ENCODE assay signal across 9 cellular contexts in the genomic region with DNA sequence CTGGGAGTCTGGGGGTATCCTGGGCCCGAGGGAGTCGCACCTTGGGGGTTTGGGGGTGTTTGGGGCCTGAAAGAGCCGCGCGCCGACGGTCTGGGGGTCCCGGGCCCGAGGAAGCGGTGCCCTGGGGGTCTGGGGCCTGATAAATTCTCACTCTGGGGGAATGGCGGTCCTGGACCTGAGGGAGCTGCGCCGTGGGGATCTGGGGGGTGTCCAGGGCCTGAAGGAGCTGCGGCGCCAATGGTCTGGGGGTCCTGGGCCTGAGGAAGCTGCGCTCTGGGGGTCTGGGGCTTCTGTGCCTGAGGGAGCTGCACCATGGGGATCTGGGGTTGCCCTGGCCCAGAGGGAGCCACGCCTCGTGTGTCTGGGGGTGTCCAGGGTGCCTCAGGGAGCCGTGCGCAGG. TPM values are rescaled to one million over a fixed set of nuclear protein-coding genes. Genes with fewer than 3 reads are reported as not detected.
A peak's percentile ranks its signal among the peaks of the same experiment; 100 is the strongest.
DNase-seq lines count a peak whose midpoint lies in the region; ATAC-seq, FAIRE-seq and TF ChIP-seq lines count a peak whose summit lies in the region.
"Had no signal": no experiment of that assay in that cellular context is flagged by ENCODE, and none has a peak within 500 bp of the region (broad histone marks: within the 10 kb centered on the region; RNA-seq: fewer than 3 reads in every experiment).

No MANE protein-coding gene starts in this region.

- no TSS peak for BruUV-seq in HepG2 (replicated peaks; lab: Mats Ljungman, UMichigan)

- H3K36me3 ChIP-seq in HepG2 (replicated peaks in 1 of 2; ENCODE audit: control insufficient read depth in 1 of 2, insufficient read depth in 2 of 2, low read length in 2 of 2) (peaks cover 11 to 23% of the 10 kb centered on the region in 2 experiments; a peak in 4 of 5 replicates), suprapubic skin (peaks cover 24% of the 10 kb centered on the region)

- H3K36me3 Mint-ChIP-seq in T-helper 2 cell treated with Interferon-gamma antibody and Interleukin-4, amounts not matched to agents 5 μg/mL and 100 μg/mL, for 36 hours (ENCODE audit: low read depth), result peaks cover 6% of the 10 kb centered on the region
- peaks cover 2% of the 10 kb centered on the region for H3K36me3 Mint-ChIP-seq in activated naive CD8-positive, alpha-beta T cell treated with anti-CD3 and anti-CD28 coated beads, Interleukin-2, amount 50 U/mL, for 24 hours (ENCODE audit: low read depth)

- TF ChIP-seq POLR2A in HepG2 (IDR thresholded peaks at IDR 0.05; ENCODE audit: insufficient read depth in 1 of 2, low read depth in 2 of 2, low read length in 2 of 2) (no peak), suprapubic skin (IDR thresholded peaks at IDR 0.05) (no peak)

- peak overlapping the region; percentile 77 for H3K4me2 ChIP-seq in HepG2 (ENCODE audit: low read depth, low read length)

- H4K20me1 ChIP-seq in HepG2 (ENCODE audit: insufficient read depth, low read length), result 0 out of 2 replicates have a peak, but pooled peaks cover 4% of the 10 kb centered on the region

- H3K27ac ChIP-seq in HepG2 (ENCODE audit: extremely low read length, insufficient read depth, low read length) (peak overlapping the region; percentile 67), suprapubic skin (no peak overlapping the region)

- WGBS in HepG2 (ENCODE audit: low lambda C conversion rate), result 0% methylated on average over 3 of the region's 20 CpGs
- WGBS in suprapubic skin, result 14% methylated on average over 6 of the region's 20 CpGs

- no peak for DNase-seq in T-helper 2 cell treated with Interferon-gamma antibody and Interleukin-4, amounts not matched to agents 5 μg/mL and 100 μg/mL, for 36 hours (ENCODE audit: low spot score)
- DNase-seq in T-helper 2 cell (no peak), HepG2 (ENCODE audit: low spot score) (no peak), suprapubic skin (ENCODE audit: low spot score in 2 of 2) (peak in 1 of 2 donors; percentile 70), occipital lobe (lab: John Stamatoyannopoulos, UW) (no peak)
- no peak for DNase-seq in activated naive CD8-positive, alpha-beta T cell treated with anti-CD3 and anti-CD28 coated beads, Interleukin-2, amount 50 U/mL, for 24 hours
- DNase-seq in activated CD8-positive, alpha-beta memory T cell treated with anti-CD3 and anti-CD28 coated beads for 24 hours, result no peak
- DNase-seq in activated CD8-positive, alpha-beta memory T cell treated with anti-CD3 and anti-CD28 coated beads, Interleukin-2, amount 50 U/mL, for 4 hours, result no peak

- intact Hi-C loops in HepG2 (cut with micrococcal nuclease; ENCODE audit: unreplicated experiment), result loop anchor here (5.0 kb wide), 1 partner anchor 64 kb away; a partner anchor contains a TSS

- no peaks in the 10 kb centered on the region for H3K27me3 Mint-ChIP-seq in T-helper 2 cell treated with Interferon-gamma antibody and Interleukin-4, amounts not matched to agents 5 μg/mL and 100 μg/mL, for 36 hours (ENCODE audit: low read depth)
- H3K27me3 Mint-ChIP-seq in activated naive CD8-positive, alpha-beta T cell treated with anti-CD3 and anti-CD28 coated beads, Interleukin-2, amount 50 U/mL, for 24 hours, result no peaks in the 10 kb centered on the region

- no peak overlapping the region for H2AFZ ChIP-seq in HepG2 (ENCODE audit: low read length)

- CTCF ChIA-PET in HepG2 (lab: Yijun Ruan, JAX; ENCODE audit: low intra/inter-chr PET ratio, low total read pairs), result no interaction called here

- no peak for TF ChIP-seq EP300 in HepG2 (IDR thresholded peaks at IDR 0.05; ENCODE audit: low read depth in 2 of 2, low read length in 2 of 2)
- TF ChIP-seq EP300 in HepG2 (CRISPR knock-in tag; IDR thresholded peaks at IDR 0.05; ENCODE audit: borderline replicate concordance), result no peak
- no peak for TF ChIP-seq EP300 in suprapubic skin (IDR thresholded peaks at IDR 0.05)

- peak overlapping the region; percentile 49 for H3K27ac Mint-ChIP-seq in T-helper 2 cell treated with Interferon-gamma antibody and Interleukin-4, amounts not matched to agents 5 μg/mL and 100 μg/mL, for 36 hours
- no peak overlapping the region for H3K27ac Mint-ChIP-seq in activated naive CD8-positive, alpha-beta T cell treated with anti-CD3 and anti-CD28 coated beads, Interleukin-2, amount 50 U/mL, for 24 hours

- FAIRE-seq in HepG2 (lab: Jason Lieb, UNC), result no peak

- H3K4me3 Mint-ChIP-seq in T-helper 2 cell treated with Interferon-gamma antibody and Interleukin-4, amounts not matched to agents 5 μg/mL and 100 μg/mL, for 36 hours, result peak overlapping the region; percentile 87
- peak overlapping the region; percentile 75 for H3K4me3 Mint-ChIP-seq in activated naive CD8-positive, alpha-beta T cell treated with anti-CD3 and anti-CD28 coated beads, Interleukin-2, amount 50 U/mL, for 24 hours

- H3K4me1 Mint-ChIP-seq in T-helper 2 cell treated with Interferon-gamma antibody and Interleukin-4, amounts not matched to agents 5 μg/mL and 100 μg/mL, for 36 hours (ENCODE audit: low read depth), result peaks cover 22% of the 10 kb centered on the region
- peaks cover 16% of the 10 kb centered on the region for H3K4me1 Mint-ChIP-seq in activated naive CD8-positive, alpha-beta T cell treated with anti-CD3 and anti-CD28 coated beads, Interleukin-2, amount 50 U/mL, for 24 hours

- peaks cover 22% of the 10 kb centered on the region for H3K79me2 ChIP-seq in HepG2 (ENCODE audit: insufficient read depth, low read length)

- no peaks in the 10 kb centered on the region for H3K9me3 Mint-ChIP-seq in T-helper 2 cell treated with Interferon-gamma antibody and Interleukin-4, amounts not matched to agents 5 μg/mL and 100 μg/mL, for 36 hours
- H3K9me3 Mint-ChIP-seq in activated naive CD8-positive, alpha-beta T cell treated with anti-CD3 and anti-CD28 coated beads, Interleukin-2, amount 50 U/mL, for 24 hours, result no peaks in the 10 kb centered on the region

- POLR2A ChIA-PET in HepG2 (lab: Yijun Ruan, JAX), result interaction anchor here (0.6 to 0.9 kb wide), 2 partner anchors 9 to 21 kb away, joined by 3 to 4 read pairs; no protein-coding TSS in a partner anchor

- no peak for ATAC-seq in activated naive CD8-positive, alpha-beta T cell treated with anti-CD3 and anti-CD28 coated beads, Interleukin-2, amount 50 U/mL, for 24 hours
- no peak for ATAC-seq in HepG2

- in situ Hi-C loops in HepG2 (cut with HindIII; ENCODE audit: extremely low pct_ligation_motif_present, low pct_unique_long_range_greater_than_20kb), result no loop called here

- H3K4me3 ChIP-seq in HepG2 (replicated peaks in 1 of 3; ENCODE audit: insufficient read depth in 1 of 3, low read depth in 2 of 3, low read length in 3 of 3) (peak overlapping the region; percentile 79 to 94 (median 94)), suprapubic skin (peak overlapping the region; percentile 96)

- H3K9ac ChIP-seq in HepG2 (ENCODE audit: insufficient read depth, low read depth, low read length), result peak overlapping the region; percentile 94

- TF ChIP-seq RAD21 in HepG2 (CRISPR knock-in tag; IDR thresholded peaks at IDR 0.05), result no peak

- TF ChIP-seq CTCF in HepG2 (CRISPR knock-in tag; IDR thresholded peaks at IDR 0.05), result no peak
- no peak for TF ChIP-seq CTCF in suprapubic skin (IDR thresholded peaks at IDR 0.05)

- H3K4me1 ChIP-seq in HepG2 (ENCODE audit: insufficient read depth, low read length) (peaks cover 21% of the 10 kb centered on the region), suprapubic skin (peaks cover 31% of the 10 kb centered on the region)

- H3K9me3 ChIP-seq in HepG2 (ENCODE audit: low read length), result no peaks in the 10 kb centered on the region
- H3K9me3 ChIP-seq in suprapubic skin, result no peaks in the 10 kb centered on the region

- H3K27me3 ChIP-seq in HepG2 (ENCODE audit: control insufficient read depth in 1 of 2, insufficient read depth in 2 of 2, low read length in 2 of 2) (no peaks in the 10 kb centered on the region; a peak in 1 of 5 replicates), suprapubic skin (no peaks in the 10 kb centered on the region)

RNA-seq across cellular contexts. Expression of a gene that starts 0.9 kb away (rescaled TPM):
- total RNA-seq in HepG2 (2016; rRNA removed; fragmentation: Illumina TruSeq; extraction: Trizol) (47.9 and 51.1 TPM in 2 replicates), suprapubic skin (10 to 100 TPM; 23.0 to 27.4 (median 23.4) TPM), occipital lobe (32.8 TPM)
- 7.5 and 8.8 TPM in 2 replicates for total RNA-seq in HepG2 (2016; cell fraction: cytosol; rRNA removed; fragmentation: Illumina TruSeq; extraction: Trizol; ENCODE audit: low read depth)
- total RNA-seq in HepG2 (2016; cell fraction: insoluble cytoplasmic fraction; rRNA removed; fragmentation: Illumina TruSeq; extraction: Trizol), result 38.9 and 55.4 TPM in 2 replicates
- total RNA-seq in HepG2 (2016; cell fraction: membrane; rRNA removed; fragmentation: Illumina TruSeq; extraction: Trizol), result 11.6 and 13.8 TPM in 2 replicates
- 29.4 and 31.2 TPM in 2 replicates for total RNA-seq in HepG2 (2016; cell fraction: nucleus; rRNA removed; fragmentation: Illumina TruSeq; extraction: Trizol)
- 20.0 and 26.0 TPM in 2 replicates for polyA plus RNA-seq in HepG2 (2011; rRNA removed)
- 11.0 and 22.9 TPM in 2 replicates for polyA plus RNA-seq in HepG2 (2011; cell fraction: cytosol; rRNA removed)
- polyA plus RNA-seq in HepG2 (2011; cell fraction: nucleus; rRNA removed), result 50.4 and 56.5 TPM in 2 replicates
- 20.9 and 29.2 TPM in 2 replicates for polyA plus RNA-seq in HepG2 (2012)
- polyA plus RNA-seq in HepG2 (2016; cell fraction: cytosol; fragmentation: Illumina TruSeq; extraction: Trizol; ENCODE audit: low read depth), result 5.7 and 6.4 TPM in 2 replicates
- 59.0 and 65.1 TPM in 2 replicates for polyA plus RNA-seq in HepG2 (2016; cell fraction: insoluble cytoplasmic fraction; fragmentation: Illumina TruSeq; extraction: Trizol; ENCODE audit: low read depth)
- 8.6 and 10.8 TPM in 2 replicates for polyA plus RNA-seq in HepG2 (2016; cell fraction: membrane; fragmentation: Illumina TruSeq; extraction: Trizol; ENCODE audit: low read depth)
- 76.7 and 79.6 TPM in 2 replicates for polyA plus RNA-seq in HepG2 (2016; cell fraction: nucleus; fragmentation: Illumina TruSeq; extraction: Trizol; ENCODE audit: insufficient read depth, low read depth)
- polyA minus RNA-seq in HepG2 (2011; rRNA and poly(A)+ RNA removed; ENCODE audit: low replicate concordance), result 12.6 and 23.4 TPM in 2 replicates
- 10.2 and 16.9 TPM in 2 replicates for polyA minus RNA-seq in HepG2 (2011; cell fraction: cytosol; rRNA and poly(A)+ RNA removed)
- 12.0 and 12.8 TPM in 2 replicates for polyA minus RNA-seq in HepG2 (2011; cell fraction: nucleus; rRNA and poly(A)+ RNA removed)

RNA-seq across cellular contexts. Expression of a gene that starts 15.4 kb away (rescaled TPM):
- total RNA-seq in HepG2 (2016; rRNA removed; fragmentation: Illumina TruSeq; extraction: Trizol) (33.6 and 35.5 TPM in 2 replicates), suprapubic skin (100 to 1,000 TPM; 108 to 257 (median 167) TPM), occipital lobe (54.7 TPM)
- 82.0 and 89.5 TPM in 2 replicates for total RNA-seq in HepG2 (2016; cell fraction: cytosol; rRNA removed; fragmentation: Illumina TruSeq; extraction: Trizol; ENCODE audit: low read depth)
- 26.5 and 40.3 TPM in 2 replicates for total RNA-seq in HepG2 (2016; cell fraction: insoluble cytoplasmic fraction; rRNA removed; fragmentation: Illumina TruSeq; extraction: Trizol)
- 92.4 and 97.7 TPM in 2 replicates for total RNA-seq in HepG2 (2016; cell fraction: membrane; rRNA removed; fragmentation: Illumina TruSeq; extraction: Trizol)
- total RNA-seq in HepG2 (2016; cell fraction: nucleus; rRNA removed; fragmentation: Illumina TruSeq; extraction: Trizol), result 14.4 and 21.6 TPM in 2 replicates
- polyA plus RNA-seq in HepG2 (2011; rRNA removed), result 34.9 and 44.2 TPM in 2 replicates
- 33.0 and 55.5 TPM in 2 replicates for polyA plus RNA-seq in HepG2 (2011; cell fraction: cytosol; rRNA removed)
- polyA plus RNA-seq in HepG2 (2011; cell fraction: nucleus; rRNA removed), result 41.1 and 57.2 TPM in 2 replicates
- 24.9 and 32.9 TPM in 2 replicates for polyA plus RNA-seq in HepG2 (2012)
- polyA plus RNA-seq in HepG2 (2016; cell fraction: cytosol; fragmentation: Illumina TruSeq; extraction: Trizol; ENCODE audit: low read depth), result 99.5 and 107 TPM in 2 replicates
- 35.2 and 44.8 TPM in 2 replicates for polyA plus RNA-seq in HepG2 (2016; cell fraction: insoluble cytoplasmic fraction; fragmentation: Illumina TruSeq; extraction: Trizol; ENCODE audit: low read depth)
- polyA plus RNA-seq in HepG2 (2016; cell fraction: membrane; fragmentation: Illumina TruSeq; extraction: Trizol; ENCODE audit: low read depth), result 107 and 115 TPM in 2 replicates
- 46.4 and 52.3 TPM in 2 replicates for polyA plus RNA-seq in HepG2 (2016; cell fraction: nucleus; fragmentation: Illumina TruSeq; extraction: Trizol; ENCODE audit: insufficient read depth, low read depth)
- 27.9 and 43.0 TPM in 2 replicates for polyA minus RNA-seq in HepG2 (2011; rRNA and poly(A)+ RNA removed; ENCODE audit: low replicate concordance)
- polyA minus RNA-seq in HepG2 (2011; cell fraction: cytosol; rRNA and poly(A)+ RNA removed), result 17.5 and 20.2 TPM in 2 replicates
- polyA minus RNA-seq in HepG2 (2011; cell fraction: nucleus; rRNA and poly(A)+ RNA removed), result 7.8 and 11.1 TPM in 2 replicates

RNA-seq across cellular contexts. Expression of a gene that starts 45.3 kb away (rescaled TPM):
- total RNA-seq in HepG2 (2016; rRNA removed; fragmentation: Illumina TruSeq; extraction: Trizol) (0.80 and 1.3 TPM in 2 replicates), suprapubic skin (10 to 100 TPM; 12.4 to 38.3 (median 19.3) TPM), occipital lobe (under 0.01 TPM)
- 1.2 and 1.4 TPM in 2 replicates for total RNA-seq in HepG2 (2016; cell fraction: cytosol; rRNA removed; fragmentation: Illumina TruSeq; extraction: Trizol; ENCODE audit: low read depth)
- 0.68 and 1.3 TPM in 2 replicates for total RNA-seq in HepG2 (2016; cell fraction: insoluble cytoplasmic fraction; rRNA removed; fragmentation: Illumina TruSeq; extraction: Trizol)
- 0.12 and 0.21 TPM in 2 replicates for total RNA-seq in HepG2 (2016; cell fraction: membrane; rRNA removed; fragmentation: Illumina TruSeq; extraction: Trizol)
- 1.0 and 1.1 TPM in 2 replicates for total RNA-seq in HepG2 (2016; cell fraction: nucleus; rRNA removed; fragmentation: Illumina TruSeq; extraction: Trizol)
- 1.1 and 1.9 TPM in 2 replicates for polyA plus RNA-seq in HepG2 (2011; rRNA removed)
- 0.72 and 0.76 TPM in 2 replicates for polyA plus RNA-seq in HepG2 (2011; cell fraction: cytosol; rRNA removed)
- 12.5 and 14.8 TPM in 2 replicates for polyA plus RNA-seq in HepG2 (2011; cell fraction: nucleus; rRNA removed)
- polyA plus RNA-seq in HepG2 (2012), result 0.82 and 1.4 TPM in 2 replicates
- 1.2 and 1.5 TPM in 2 replicates for polyA plus RNA-seq in HepG2 (2016; cell fraction: cytosol; fragmentation: Illumina TruSeq; extraction: Trizol; ENCODE audit: low read depth)
- 0.48 and 0.53 TPM in 2 replicates for polyA plus RNA-seq in HepG2 (2016; cell fraction: insoluble cytoplasmic fraction; fragmentation: Illumina TruSeq; extraction: Trizol; ENCODE audit: low read depth)
- 0.08 and 0.13 TPM in 2 replicates for polyA plus RNA-seq in HepG2 (2016; cell fraction: membrane; fragmentation: Illumina TruSeq; extraction: Trizol; ENCODE audit: low read depth)
- 2.9 and 3.1 TPM in 2 replicates for polyA plus RNA-seq in HepG2 (2016; cell fraction: nucleus; fragmentation: Illumina TruSeq; extraction: Trizol; ENCODE audit: insufficient read depth, low read depth)
- 0.19 and 0.78 TPM in 2 replicates for polyA minus RNA-seq in HepG2 (2011; rRNA and poly(A)+ RNA removed; ENCODE audit: low replicate concordance)
- 1.1 and 1.3 TPM in 2 replicates for polyA minus RNA-seq in HepG2 (2011; cell fraction: cytosol; rRNA and poly(A)+ RNA removed)
- polyA minus RNA-seq in HepG2 (2011; cell fraction: nucleus; rRNA and poly(A)+ RNA removed), result 1.0 and 1.6 TPM in 2 replicates
- total RNA-seq: activated CD8-positive, alpha-beta memory T cell treated with anti-CD3 and anti-CD28 coated beads for 36 hours had no signal
